In the genomic region with DNA sequence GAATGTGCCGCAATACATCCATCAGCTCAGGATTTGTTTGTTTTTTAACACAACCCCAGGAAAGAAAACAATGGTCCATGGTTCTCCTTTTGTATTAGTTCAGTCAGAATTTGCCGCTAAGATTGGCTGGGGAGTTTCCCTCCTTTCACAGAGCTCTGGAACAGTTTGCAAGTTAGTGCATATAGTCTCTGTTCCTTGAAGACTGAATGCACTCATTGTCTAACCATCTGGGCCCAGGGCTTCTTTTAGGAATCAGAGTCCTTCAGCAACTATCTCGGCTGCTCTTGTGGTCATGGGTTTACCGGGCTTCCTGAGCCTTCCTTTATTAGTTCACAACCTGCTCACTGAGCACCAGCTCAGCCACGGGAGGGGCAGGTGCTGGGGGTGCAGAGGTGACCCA, we compare ENCODE assay signal across 18 cellular contexts.
"Had no signal": no experiment of that assay in that cellular context is flagged by ENCODE, and none has a peak within 500 bp of the region (broad histone marks: within the 10 kb centered on the region; RNA-seq: fewer than 3 reads in every experiment).

No MANE protein-coding gene starts in this region.

- DNase-seq: activated CD4-positive, alpha-beta T cell treated with anti-CD3 and anti-CD28 coated beads, Interleukin-2, amount 50 U/mL, for 1 hour; activated CD4-positive, CD25-positive, alpha-beta regulatory T cell; activated effector memory CD4-positive, alpha-beta T cell treated with anti-CD3 and anti-CD28 coated beads, Interleukin-2, amount 50 U/mL, for 16 hours; left ventricle myocardium inferior; mucosa of descending colon; natural killer cell; occipital lobe; stimulated activated CD4-positive, alpha-beta T cell treated with anti-CD3 and anti-CD28 coated beads, Interleukin-4, amount 100 ng/mL, for 4 hours; stimulated activated CD8-positive, alpha-beta memory T cell treated with anti-CD3 and anti-CD28 coated beads, Interleukin-4, amount 100 ng/mL, for 48 hours; tibial artery had no signal

- H3K4me3 ChIP-seq: adrenal gland, hepatocyte, left ventricle myocardium inferior, mucosa of descending colon, right atrium auricular region, skin epidermis, tibial artery, vagina had no signal

- H3K9me3 ChIP-seq: adrenal gland, left ventricle myocardium inferior, mucosa of descending colon, right atrium auricular region, tibial artery, vagina had no signal

- H3K27ac ChIP-seq: hepatocyte, left ventricle myocardium inferior, right atrium auricular region, skin epidermis, tibial artery, vagina had no signal

- H3K4me3 Mint-ChIP-seq: activated naive CD4-positive, alpha-beta T cell treated with anti-CD3 and anti-CD28 coated beads, Interleukin-2, amount 50 U/mL, for 24 hours; natural killer cell had no signal

- H3K36me3 Mint-ChIP-seq: natural killer cell had no signal

- H3K27me3 Mint-ChIP-seq: activated naive CD4-positive, alpha-beta T cell treated with anti-CD3 and anti-CD28 coated beads, Interleukin-2, amount 50 U/mL, for 24 hours; progenitor cell of endocrine pancreas had no signal

- H3K4me1 ChIP-seq: adrenal gland, right atrium auricular region, vagina had no signal

- H3K9me3 Mint-ChIP-seq: activated naive CD4-positive, alpha-beta T cell treated with anti-CD3 and anti-CD28 coated beads, Interleukin-2, amount 50 U/mL, for 24 hours; natural killer cell had no signal

- H3K27me3 ChIP-seq: adrenal gland, hepatocyte, right atrium auricular region, tibial artery, vagina had no signal

- ATAC-seq: esophagus mucosa, mucosa of descending colon, natural killer cell had no signal
